8 cellular contexts compared by ENCODE assay signal in genomic region chr1:115717541-115717940, GRCh38.
A peak's percentile ranks its signal among the peaks of the same experiment; 100 is the strongest.
DNase-seq lines count a peak whose midpoint lies in the region; ATAC-seq and TF ChIP-seq lines count a peak whose summit lies in the region.

No MANE protein-coding gene starts in this region.

- H3K9me3 Mint-ChIP-seq in stimulated activated naive CD8-positive, alpha-beta T cell treated with anti-CD3 and anti-CD28 coated beads, Interleukin-15, amount 100 ng/mL, for 72 hours, result no peaks in the 10 kb centered on the region

- H3K27ac Mint-ChIP-seq in stimulated activated naive CD8-positive, alpha-beta T cell treated with anti-CD3 and anti-CD28 coated beads, Interleukin-15, amount 100 ng/mL, for 72 hours, result no peak overlapping the region

- no peaks in the 10 kb centered on the region for H3K36me3 ChIP-seq in iPS DF 6.9 (ENCODE audit: control insufficient read depth, insufficient read depth, low read length)

- H3K27ac ChIP-seq in iPS DF 6.9 (ENCODE audit: low read length), result no peak overlapping the region

- no peaks in the 10 kb centered on the region for H3K4me1 Mint-ChIP-seq in stimulated activated naive CD8-positive, alpha-beta T cell treated with anti-CD3 and anti-CD28 coated beads, Interleukin-15, amount 100 ng/mL, for 72 hours

- no peak for TF ChIP-seq EP300 in Ishikawa (IDR thresholded peaks at IDR 0.05; ENCODE audit: borderline replicate concordance)

- WGBS in iPS DF 6.9 (ENCODE audit: insufficient coverage, insufficient read length), result no CpG with 5 or more reads among the region's 5 CpGs

- peaks cover 9% of the 10 kb centered on the region for H3K27me3 Mint-ChIP-seq in stimulated activated naive CD8-positive, alpha-beta T cell treated with anti-CD3 and anti-CD28 coated beads, Interleukin-15, amount 100 ng/mL, for 72 hours

- no peaks in the 10 kb centered on the region for H3K4me1 ChIP-seq in iPS DF 6.9 (ENCODE audit: control insufficient read depth, insufficient read depth, low read length)

- no peaks in the 10 kb centered on the region for H3K27me3 ChIP-seq in iPS DF 6.9 (ENCODE audit: control insufficient read depth, insufficient read depth, low read length)

- H3K9me3 ChIP-seq in iPS DF 6.9 (ENCODE audit: control insufficient read depth, insufficient read depth, low read length), result no peaks in the 10 kb centered on the region

- ATAC-seq in stimulated activated naive CD8-positive, alpha-beta T cell treated with anti-CD3 and anti-CD28 coated beads, Interleukin-15, amount 100 ng/mL, for 72 hours, result no peak
- ATAC-seq in GM19463 (IDR thresholded peaks at IDR 0.05; ENCODE audit: unreplicated experiment), result no peak

- no peak overlapping the region for H3K4me3 Mint-ChIP-seq in stimulated activated naive CD8-positive, alpha-beta T cell treated with anti-CD3 and anti-CD28 coated beads, Interleukin-15, amount 100 ng/mL, for 72 hours

- no peak overlapping the region for H3K4me3 ChIP-seq in iPS DF 6.9 (ENCODE audit: low read length)

- peak; percentile 72 for DNase-seq in DMS 273 (lab: John Stamatoyannopoulos, UW; ENCODE audit: unreplicated experiment)
- DNase-seq in DMS 273 treated with DMSO at 0.1 percent for 48 hours (lab: John Stamatoyannopoulos, UW), result no peak
- DNase-seq in activated T-cell treated with anti-CD3 and anti-CD28 coated beads, Interleukin-2, amount 50 U/mL, for 48 hours, result peak; percentile 34 to 37
- DNase-seq in iPS DF 6.9 (ENCODE audit: low read depth, low spot score), result peak; percentile 33
- DNase-seq in stimulated activated naive CD8-positive, alpha-beta T cell treated with anti-CD3 and anti-CD28 coated beads, Interleukin-15, amount 100 ng/mL, for 72 hours, result peak; percentile 21 to 22
- DNase-seq in GF-D8 (lab: John Stamatoyannopoulos, UW), result no peak

- peak; percentile 80 for TF ChIP-seq RAD21 in Ishikawa (IDR thresholded peaks at IDR 0.05; ENCODE audit: low read depth)

TF ChIP-seq in Ishikawa, 13 proteins besides CTCF, POLR2A, EP300 and RAD21:
- no peak for TF ChIP-seq TAF1 (IDR thresholded peaks at IDR 0.05; ENCODE audit: low read depth)
- TF ChIP-seq, protein P1, sequence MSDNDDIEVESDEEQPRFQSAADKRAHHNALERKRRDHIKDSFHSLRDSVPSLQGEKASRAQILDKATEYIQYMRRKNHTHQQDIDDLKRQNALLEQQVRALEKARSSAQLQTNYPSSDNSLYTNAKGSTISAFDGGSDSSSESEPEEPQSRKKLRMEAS (IDR thresholded peaks at IDR 0.05), result 0 out of 2 replicates have a peak, but pooled peaks have one; percentile 26

Comparison
In these comparisons a context has a peak if more than half of its experiments do, and no peak if none do; other contexts are left out.
1. DNase-seq: peak in DMS 273 (single experiment), activated T-cell treated with anti-CD3 and anti-CD28 coated beads, Interleukin-2, amount 50 U/mL, for 48 hours (2 of 2), iPS DF 6.9 (single experiment) and stimulated activated naive CD8-positive, alpha-beta T cell treated with anti-CD3 and anti-CD28 coated beads, Interleukin-15, amount 100 ng/mL, for 72 hours (2 of 2); none in DMS 273 treated with DMSO at 0.1 percent for 48 hours (single experiment) and GF-D8 (single experiment).